8 cellular contexts compared by ENCODE assay signal in the genomic region with DNA sequence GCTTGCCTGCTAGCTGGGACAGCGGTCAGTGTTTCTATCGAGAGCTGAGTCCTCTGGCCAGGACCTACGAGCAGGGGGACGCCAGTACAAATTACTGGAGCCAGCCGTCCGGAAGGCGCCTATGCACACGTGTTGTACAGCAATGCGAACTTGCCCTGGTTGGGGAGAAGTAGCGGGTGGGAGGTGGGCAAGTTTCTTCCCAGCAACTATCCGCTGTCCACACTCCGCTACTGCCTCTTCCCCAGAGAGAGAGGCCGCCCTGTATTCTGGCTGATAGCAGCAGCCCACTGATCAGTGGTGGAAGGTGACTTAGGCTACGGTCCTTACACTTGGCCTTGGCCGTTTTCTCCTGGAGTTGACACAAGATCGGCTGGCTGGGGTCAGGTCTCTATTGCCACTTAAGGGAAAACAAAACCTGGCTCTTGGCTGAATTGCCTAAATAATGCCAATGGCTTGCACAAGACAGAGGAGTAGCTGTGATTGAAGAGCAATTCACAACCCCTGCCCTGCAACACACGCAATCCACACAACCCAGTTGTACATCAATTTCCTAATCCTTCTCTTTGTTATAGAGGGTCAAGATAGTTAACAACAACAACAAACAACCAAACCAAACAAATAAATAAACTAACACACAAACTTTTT. TPM values are rescaled to one million over a fixed set of nuclear protein-coding genes. Genes with fewer than 3 reads are reported as not detected.
DNase-seq lines count a peak whose midpoint lies in the region; ATAC-seq and TF ChIP-seq lines count a peak whose summit lies in the region.
"Had no signal": no experiment of that assay in that cellular context is flagged by ENCODE, and none has a peak within 500 bp of the region (broad histone marks: within the 10 kb centered on the region; RNA-seq: fewer than 3 reads in every experiment).

No MANE protein-coding gene starts in this region.

- no peak for DNase-seq in GM12864 (ENCODE audit: low read depth)
- DNase-seq in SJCRH30 = peak; percentile 38 to 59
- DNase-seq in left ventricle myocardium inferior = no peak
- DNase-seq in posterior vena cava (ENCODE audit: low spot score) = peak; percentile 70
- DNase-seq: NCI-H187 treated with DMSO at 0.1 percent for 48 hours had no signal

- H3K27ac ChIP-seq in SJCRH30 (peak overlapping the region; percentile 74), left ventricle myocardium inferior (replicated peaks) (peak overlapping the region; percentile 78)

- H3K9me3 ChIP-seq in SJCRH30 (replicated peaks) = no peaks in the 10 kb centered on the region
- H3K9me3 ChIP-seq in left ventricle myocardium inferior (replicated peaks) = no peaks in the 10 kb centered on the region

- intact Hi-C loops in left ventricle myocardium inferior (cut with micrococcal nuclease) = no loop called here
- intact Hi-C loops in posterior vena cava (cut with DNase I) = no loop called here

- no peaks in the 10 kb centered on the region for H3K36me3 ChIP-seq in SJCRH30
- H3K36me3 ChIP-seq in left ventricle myocardium inferior = no peaks in the 10 kb centered on the region

- TF ChIP-seq CTCF in GM12864 (IDR thresholded peaks at IDR 0.05; ENCODE audit: low read depth, low read length, missing control alignments) = no peak
- TF ChIP-seq CTCF in left ventricle myocardium inferior (IDR thresholded peaks at IDR 0.05; ENCODE audit: borderline replicate concordance) = no peak

- H3K27me3 ChIP-seq in SJCRH30 (no peaks in the 10 kb centered on the region), left ventricle myocardium inferior (ENCODE audit: low read depth) (no peaks in the 10 kb centered on the region)

- H3K4me1 ChIP-seq in SJCRH30 (no peaks in the 10 kb centered on the region), left ventricle myocardium inferior (peaks cover 13% of the 10 kb centered on the region)

- no peak for ATAC-seq in HG03439 (IDR thresholded peaks at IDR 0.05; ENCODE audit: unreplicated experiment)
- no peak for ATAC-seq in HG03442 (IDR thresholded peaks at IDR 0.05; ENCODE audit: unreplicated experiment)
- ATAC-seq in GM18873 (IDR thresholded peaks at IDR 0.05; ENCODE audit: low FRiP score, unreplicated experiment) = no peak

- H3K4me3 ChIP-seq in GM12864 (ENCODE audit: low read depth, low read length) (peak overlapping the region; percentile 62; the same call in 1 of the 2 replicates), SJCRH30 (peak overlapping the region; percentile 63), left ventricle myocardium inferior (peak overlapping the region; percentile 71)

RNA-seq across cellular contexts. Expression of a gene that starts 12.8 kb away (rescaled TPM):
- 1.2 and 1.8 TPM in 2 replicates for total RNA-seq in SJCRH30 (2014; rRNA removed; shearing (Covaris generic))
- total RNA-seq in left ventricle myocardium inferior (3.3 TPM), posterior vena cava (1 to 10 TPM; 6.2 to 9.7 TPM)

Comparison
In these comparisons a context has a peak if more than half of its experiments do, and no peak if none do; other contexts are left out.
1. DNase-seq: peak in SJCRH30 (2 of 2) and posterior vena cava (single experiment); none in GM12864 (single experiment) and left ventricle myocardium inferior (single experiment).
2. Peak in every context shown above with its lines, with median percentiles within 50 percentile points of each other: H3K4me3 ChIP-seq.